In the genomic region with DNA sequence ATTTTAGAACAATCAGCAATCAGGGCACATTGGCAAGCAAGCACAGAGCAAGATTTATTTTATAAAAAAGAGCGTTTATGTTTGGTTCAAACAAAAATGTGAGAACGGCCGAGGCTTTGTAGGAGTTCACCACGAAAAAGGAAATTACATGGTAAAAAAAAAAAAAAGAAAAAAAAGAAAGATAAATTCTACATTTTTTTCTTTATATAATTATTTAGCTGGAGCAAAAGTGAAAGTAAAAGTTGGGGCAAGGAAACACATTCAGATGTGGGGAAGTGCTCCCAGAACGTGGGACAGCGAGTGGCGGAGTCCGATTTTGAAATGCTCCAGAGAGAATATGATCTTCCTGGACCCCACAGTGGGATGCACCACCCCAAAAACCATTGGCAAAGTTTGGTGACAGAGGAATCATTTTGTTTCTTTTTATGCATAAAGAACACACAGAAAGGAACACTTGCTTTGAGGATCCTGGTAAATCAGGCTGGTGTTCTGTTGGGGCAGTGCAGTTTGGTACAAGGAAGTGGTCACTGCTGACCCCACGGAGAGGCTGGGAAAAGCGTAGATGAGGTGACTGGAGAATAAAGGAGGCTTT, we compare ENCODE assay signal across 8 cellular contexts. TPM values are rescaled to one million over a fixed set of nuclear protein-coding genes. Genes with fewer than 3 reads are reported as not detected.
DNase-seq lines count a peak whose midpoint lies in the region; ATAC-seq and TF ChIP-seq lines count a peak whose summit lies in the region.

No MANE protein-coding gene starts in this region.

- peak; percentile 89 for DNase-seq in OCI-M1 (lab: John Stamatoyannopoulos, UW)
- no peak for DNase-seq in effector memory CD8-positive, alpha-beta T cell
- no peak for DNase-seq in natural killer cell
- no peak for DNase-seq in SW 1271 (lab: John Stamatoyannopoulos, UW)
- DNase-seq in stimulated activated CD4-positive, alpha-beta T cell treated with anti-CD3 and anti-CD28 coated beads, Interleukin-12 subunit alpha, Interleukin-12 subunit beta, amount 100 ng/mL, for 4 hours = no peak
- DNase-seq in NCI-H82 treated with DMSO at 0.1 percent for 48 hours (lab: John Stamatoyannopoulos, UW; ENCODE audit: unreplicated experiment) = no peak

- peak overlapping the region; percentile 99 for H3K27ac Mint-ChIP-seq in effector memory CD8-positive, alpha-beta T cell
- peak overlapping the region; percentile 88 to 97 for H3K27ac Mint-ChIP-seq in natural killer cell

- no peaks in the 10 kb centered on the region for H3K36me3 ChIP-seq in ES-I3 (ENCODE audit: insufficient read depth, low read length)

- peak overlapping the region; percentile 93 to 98 for H3K4me3 Mint-ChIP-seq in effector memory CD8-positive, alpha-beta T cell
- H3K4me3 Mint-ChIP-seq in natural killer cell = peak overlapping the region; percentile 88

- TF ChIP-seq CTCF in natural killer cell (IDR thresholded peaks at IDR 0.05) = no peak

- peak overlapping the region; percentile 69 for H3K9ac ChIP-seq in ES-I3 (ENCODE audit: low read depth, low read length)

- H3K9me3 ChIP-seq in ES-I3 (ENCODE audit: control insufficient read depth, insufficient read depth, low read length) = no peaks in the 10 kb centered on the region

- no peaks in the 10 kb centered on the region for H3K9me3 Mint-ChIP-seq in effector memory CD8-positive, alpha-beta T cell
- H3K9me3 Mint-ChIP-seq in natural killer cell = no peaks in the 10 kb centered on the region

- H3K4me1 Mint-ChIP-seq in effector memory CD8-positive, alpha-beta T cell (ENCODE audit: low read depth in 2 of 2) = peaks cover 34% of the 10 kb centered on the region in 2 donors
- peaks cover 24% of the 10 kb centered on the region in 2 donors for H3K4me1 Mint-ChIP-seq in natural killer cell

- H3K27me3 Mint-ChIP-seq in effector memory CD8-positive, alpha-beta T cell = no peaks in the 10 kb centered on the region
- no peaks in the 10 kb centered on the region for H3K27me3 Mint-ChIP-seq in natural killer cell (ENCODE audit: low read depth in 2 of 2)

- ATAC-seq in effector memory CD8-positive, alpha-beta T cell (replicated peaks) = peak; percentile 12
- ATAC-seq in natural killer cell (peak; percentile 64 to 70 (median 70)), HG02938 (IDR thresholded peaks at IDR 0.05; ENCODE audit: unreplicated experiment) (no peak)

- H3K36me3 Mint-ChIP-seq in effector memory CD8-positive, alpha-beta T cell (ENCODE audit: insufficient read depth) = peaks cover 38% of the 10 kb centered on the region
- no peaks in the 10 kb centered on the region for H3K36me3 Mint-ChIP-seq in natural killer cell

- intact Hi-C loops in natural killer cell (cut with micrococcal nuclease) = no loop called here

- peaks cover 12% of the 10 kb centered on the region; the same call in 1 of the 2 replicates for H3K4me1 ChIP-seq in ES-I3 (ENCODE audit: insufficient read depth, low read length)

RNA-seq across cellular contexts. Expression of a gene that starts 16.3 kb away (rescaled TPM):
- total RNA-seq in natural killer cell = 10 to 100 TPM; 80.4 to 95.4 (median 94.9) TPM
